Comparison of ENCODE assay signal across 14 cellular contexts in genomic region chr1:245485996-245486395, GRCh38.
"Had no signal": no experiment of that assay in that cellular context is flagged by ENCODE, and none has a peak within 500 bp of the region (broad histone marks: within the 10 kb centered on the region; RNA-seq: fewer than 3 reads in every experiment).

No MANE protein-coding gene starts in this region.

- H3K9me3 Mint-ChIP-seq: activated naive CD8-positive, alpha-beta T cell treated with anti-CD3 and anti-CD28 coated beads, Interleukin-2, amount 50 U/mL, for 24 hours; activated T-helper 17 cell treated with anti-CD3 and anti-CD28 coated beads, Interleukin-2, amount 50 U/mL, for 72 hours; effector memory CD8-positive, alpha-beta T cell; neural crest cell had no signal

- H3K27me3 Mint-ChIP-seq: activated T-helper 17 cell treated with anti-CD3 and anti-CD28 coated beads, Interleukin-2, amount 50 U/mL, for 72 hours; effector memory CD8-positive, alpha-beta T cell had no signal

- H3K4me3 Mint-ChIP-seq: activated naive CD8-positive, alpha-beta T cell treated with anti-CD3 and anti-CD28 coated beads, Interleukin-2, amount 50 U/mL, for 24 hours; activated T-helper 17 cell treated with anti-CD3 and anti-CD28 coated beads, Interleukin-2, amount 50 U/mL, for 72 hours; effector memory CD8-positive, alpha-beta T cell; neural crest cell had no signal

- H3K4me1 Mint-ChIP-seq: activated naive CD8-positive, alpha-beta T cell treated with anti-CD3 and anti-CD28 coated beads, Interleukin-2, amount 50 U/mL, for 24 hours; activated T-helper 17 cell treated with anti-CD3 and anti-CD28 coated beads, Interleukin-2, amount 50 U/mL, for 72 hours had no signal

- ATAC-seq: activated CD4-positive, CD25-positive, alpha-beta regulatory T cell treated with anti-CD3 and anti-CD28 coated beads, Interleukin-2, amount 50 U/mL, for 24 hours; activated naive CD8-positive, alpha-beta T cell treated with anti-CD3 and anti-CD28 coated beads, Interleukin-2, amount 50 U/mL, for 24 hours; activated T-helper 17 cell treated with anti-CD3 and anti-CD28 coated beads, Interleukin-2, amount 50 U/mL, for 72 hours; effector memory CD8-positive, alpha-beta T cell; gastrocnemius medialis; heart left ventricle; left cardiac atrium; lower lobe of right lung had no signal

- DNase-seq: activated naive CD4-positive, alpha-beta T cell treated with Interleukin-2 at 50 U/mL for 16 hours; activated naive CD8-positive, alpha-beta T cell treated with anti-CD3 and anti-CD28 coated beads, Interleukin-2, amount 50 U/mL, for 24 hours; dermis blood vessel endothelial cell; effector memory CD8-positive, alpha-beta T cell; gastrocnemius medialis; heart left ventricle; left cardiac atrium; lower lobe of right lung; sigmoid colon; stimulated activated CD4-positive, alpha-beta T cell treated with anti-CD3 and anti-CD28 coated beads, Interleukin-2, amount 100 ng/mL, for 24 hours; stomach had no signal

- H3K27ac Mint-ChIP-seq: activated naive CD8-positive, alpha-beta T cell treated with anti-CD3 and anti-CD28 coated beads, Interleukin-2, amount 50 U/mL, for 24 hours; activated T-helper 17 cell treated with anti-CD3 and anti-CD28 coated beads, Interleukin-2, amount 50 U/mL, for 72 hours; effector memory CD8-positive, alpha-beta T cell had no signal
